In the genomic region with DNA sequence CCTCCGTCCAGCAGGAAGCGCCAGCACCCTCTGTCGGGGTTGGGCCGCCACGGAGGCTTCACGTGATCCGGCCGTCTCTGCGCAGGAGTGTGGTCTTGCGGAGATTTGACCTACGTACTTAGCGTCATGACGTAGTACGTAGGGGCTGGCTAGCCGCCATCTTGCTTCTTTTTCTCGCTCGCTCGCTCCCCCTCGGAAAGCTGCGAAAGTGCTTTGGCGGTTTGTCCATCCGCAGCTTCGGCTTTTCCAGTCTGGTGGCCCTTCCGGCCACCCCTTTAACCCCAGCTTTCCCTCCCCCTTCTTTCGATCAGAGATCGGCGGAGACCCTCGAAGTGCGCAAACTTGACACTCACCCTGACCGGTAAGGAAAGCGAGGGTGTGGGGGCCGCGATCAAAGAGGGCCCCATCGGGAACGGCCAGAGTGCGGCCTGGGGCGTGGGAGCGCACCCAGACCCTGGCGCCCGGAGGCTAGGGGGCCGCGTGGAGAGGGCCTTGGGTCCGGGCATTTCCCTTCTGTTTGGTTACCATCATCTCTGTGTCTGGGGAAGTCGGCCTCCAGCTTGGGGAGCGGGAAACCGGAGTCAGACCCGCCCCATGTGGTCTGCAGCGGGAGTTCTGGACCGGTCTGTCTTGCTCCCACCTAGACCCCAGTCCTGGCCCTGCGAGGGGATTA, we compare ENCODE assay signal across 8 cellular contexts. TPM values are rescaled to one million over a fixed set of nuclear protein-coding genes. Genes with fewer than 3 reads are reported as not detected.
A peak's percentile ranks its signal among the peaks of the same experiment; 100 is the strongest.
DNase-seq lines count a peak whose midpoint lies in the region; FAIRE-seq and TF ChIP-seq lines count a peak whose summit lies in the region.

Gene PRRC2C, plus strand, starts transcription at position 156 of the 673 bp plus-strand sequence. CDS start 26,559 bp downstream, outside the sequence.

- H4K20me1 ChIP-seq in Loucy (ENCODE audit: insufficient read depth, low read length, poor library complexity, severe bottlenecking) (peaks cover 50% of the 10 kb centered on the region), neural cell (ENCODE audit: insufficient read depth) (no peaks in the 10 kb centered on the region)

- H3K4me2 ChIP-seq in Loucy (ENCODE audit: low read depth, low read length, poor library complexity, severe bottlenecking), result peak within 1 kb of the TSS; percentile 96
- H3K4me2 ChIP-seq in neural cell (ENCODE audit: low read length), result peak within 1 kb of the TSS; percentile 91

- H3K9me3 ChIP-seq in Loucy (ENCODE audit: insufficient read depth, low read depth, low read length) (no peaks in the 10 kb centered on the region), neural cell (ENCODE audit: low read length) (no peaks in the 10 kb centered on the region), stomach smooth muscle (ENCODE audit: control insufficient read depth in 2 of 2, low read length in 2 of 2) (no peaks in the 10 kb centered on the region)

- no peak for FAIRE-seq in H54 (lab: Jason Lieb, UNC)

- TF ChIP-seq CTCF in Loucy (conservative IDR thresholded peaks at IDR 0.05; ENCODE audit: low read length) (no peak; the same call in 1 of the 2 replicates), neural cell (IDR thresholded peaks at IDR 0.05; ENCODE audit: poor library complexity, severe bottlenecking) (peak; percentile 97)

- H3K9me2 ChIP-seq in Loucy (replicated peaks; ENCODE audit: low read depth, low read length) (no peaks in the 10 kb centered on the region), neural cell (ENCODE audit: insufficient read depth, low read length) (no peaks in the 10 kb centered on the region)

- H3F3A ChIP-seq in Loucy (ENCODE audit: low read depth), result no peaks in the 10 kb centered on the region; the same call in 1 of the 2 replicates
- H3F3A ChIP-seq in neural cell (ENCODE audit: insufficient read depth, low read length, poor library complexity, severe bottlenecking), result peaks cover 4% of the 10 kb centered on the region

- H3K4me1 ChIP-seq in Loucy (ENCODE audit: insufficient read depth, low read length, poor library complexity, severe bottlenecking) (peaks cover 39% of the 10 kb centered on the region), stomach smooth muscle (ENCODE audit: control insufficient read depth, insufficient read depth, low read length) (peaks cover 3% of the 10 kb centered on the region)

- TF ChIP-seq RAD21 in neural cell (conservative IDR thresholded peaks at IDR 0.05), result peak; percentile 72

- peak; percentile 66 for TF ChIP-seq EP300 in neural cell (conservative IDR thresholded peaks at IDR 0.05; ENCODE audit: poor library complexity, severe bottlenecking)

- H3K4me3 ChIP-seq in Loucy (ENCODE audit: low read length, poor library complexity, severe bottlenecking) (peak within 1 kb of the TSS; percentile 86), neural cell (ENCODE audit: low read length) (peak within 1 kb of the TSS; percentile 97), stomach smooth muscle (ENCODE audit: low read length in 2 of 2) (peak within 1 kb of the TSS; percentile 90 to 99)

- H2AFZ ChIP-seq in Loucy (ENCODE audit: low read length), result peak within 1 kb of the TSS; percentile 88
- H2AFZ ChIP-seq in neural cell (ENCODE audit: low read depth, low read length), result peak within 1 kb of the TSS; percentile 98

- H3K36me3 ChIP-seq in Loucy (ENCODE audit: insufficient read depth, low read length) (no peaks in the 10 kb centered on the region), neural cell (ENCODE audit: insufficient read depth, low read length) (no peaks in the 10 kb centered on the region), stomach smooth muscle (ENCODE audit: control insufficient read depth in 2 of 2, insufficient read depth in 2 of 2, low read length in 2 of 2) (no peaks in the 10 kb centered on the region)

- peak within 1 kb of the TSS; percentile 98 for H3K27ac ChIP-seq in neural cell (ENCODE audit: low read length)
- H3K27ac ChIP-seq in stomach smooth muscle (ENCODE audit: low read length), result peak within 1 kb of the TSS; percentile 98

- H3K79me2 ChIP-seq in Loucy (ENCODE audit: insufficient read depth, low read length) (peaks cover 51% of the 10 kb centered on the region), neural cell (replicated peaks; ENCODE audit: insufficient read depth, low read length) (peaks cover 51% of the 10 kb centered on the region)

- peak within 1 kb of the TSS; percentile 96 for H3K9ac ChIP-seq in Loucy (ENCODE audit: low read depth, low read length, poor library complexity, severe bottlenecking)
- H3K9ac ChIP-seq in neural cell (ENCODE audit: low read length), result peak within 1 kb of the TSS; percentile 99
- peak within 1 kb of the TSS; percentile 94 to 100 for H3K9ac ChIP-seq in stomach smooth muscle (ENCODE audit: low read length in 2 of 2)

- H3K27me3 ChIP-seq in Loucy (ENCODE audit: insufficient read depth, low read length, poor library complexity, severe bottlenecking) (no peaks in the 10 kb centered on the region), neural cell (ENCODE audit: insufficient read depth, low read depth, low read length) (no peaks in the 10 kb centered on the region), stomach smooth muscle (ENCODE audit: control insufficient read depth in 1 of 2, insufficient read depth in 2 of 2, low read length in 2 of 2) (no peaks in the 10 kb centered on the region)

- peak; percentile 68 for TF ChIP-seq POLR2A in H54 (IDR thresholded peaks at IDR 0.05; ENCODE audit: low read depth, low read length)

- DNase-seq in ELR (ENCODE audit: low read depth), result peak; percentile 99
- DNase-seq in H54 (ENCODE audit: insufficient read length, low spot score), result peak; percentile 63
- DNase-seq in SHP77 treated with DMSO at 0.1 percent for 48 hours (lab: John Stamatoyannopoulos, UW), result peak; percentile 91
- peak; percentile 79 for DNase-seq in activated gamma-delta T cell (lab: John Stamatoyannopoulos, UW)
- peak; percentile 98 for DNase-seq in fibroblast of the conjunctiva (ENCODE audit: low read depth)

TF ChIP-seq in neural cell, 6 proteins besides CTCF, POLR2A, EP300 and RAD21:
- TF ChIP-seq EZH2 (IDR thresholded peaks at IDR 0.05; ENCODE audit: borderline replicate concordance, insufficient read depth, low read length, poor library complexity, severe bottlenecking) (no peak), TAF1 (IDR thresholded peaks at IDR 0.05; ENCODE audit: low read depth) (peak; percentile 66), POLR2AphosphoS5 (IDR thresholded peaks at IDR 0.05) (peak; percentile 96), SMC3 (conservative IDR thresholded peaks at IDR 0.05; ENCODE audit: poor library complexity) (peak; percentile 74), MXI1 (conservative IDR thresholded peaks at IDR 0.05; ENCODE audit: poor library complexity, severe bottlenecking) (peak; percentile 67)
- TF ChIP-seq, protein P1, sequence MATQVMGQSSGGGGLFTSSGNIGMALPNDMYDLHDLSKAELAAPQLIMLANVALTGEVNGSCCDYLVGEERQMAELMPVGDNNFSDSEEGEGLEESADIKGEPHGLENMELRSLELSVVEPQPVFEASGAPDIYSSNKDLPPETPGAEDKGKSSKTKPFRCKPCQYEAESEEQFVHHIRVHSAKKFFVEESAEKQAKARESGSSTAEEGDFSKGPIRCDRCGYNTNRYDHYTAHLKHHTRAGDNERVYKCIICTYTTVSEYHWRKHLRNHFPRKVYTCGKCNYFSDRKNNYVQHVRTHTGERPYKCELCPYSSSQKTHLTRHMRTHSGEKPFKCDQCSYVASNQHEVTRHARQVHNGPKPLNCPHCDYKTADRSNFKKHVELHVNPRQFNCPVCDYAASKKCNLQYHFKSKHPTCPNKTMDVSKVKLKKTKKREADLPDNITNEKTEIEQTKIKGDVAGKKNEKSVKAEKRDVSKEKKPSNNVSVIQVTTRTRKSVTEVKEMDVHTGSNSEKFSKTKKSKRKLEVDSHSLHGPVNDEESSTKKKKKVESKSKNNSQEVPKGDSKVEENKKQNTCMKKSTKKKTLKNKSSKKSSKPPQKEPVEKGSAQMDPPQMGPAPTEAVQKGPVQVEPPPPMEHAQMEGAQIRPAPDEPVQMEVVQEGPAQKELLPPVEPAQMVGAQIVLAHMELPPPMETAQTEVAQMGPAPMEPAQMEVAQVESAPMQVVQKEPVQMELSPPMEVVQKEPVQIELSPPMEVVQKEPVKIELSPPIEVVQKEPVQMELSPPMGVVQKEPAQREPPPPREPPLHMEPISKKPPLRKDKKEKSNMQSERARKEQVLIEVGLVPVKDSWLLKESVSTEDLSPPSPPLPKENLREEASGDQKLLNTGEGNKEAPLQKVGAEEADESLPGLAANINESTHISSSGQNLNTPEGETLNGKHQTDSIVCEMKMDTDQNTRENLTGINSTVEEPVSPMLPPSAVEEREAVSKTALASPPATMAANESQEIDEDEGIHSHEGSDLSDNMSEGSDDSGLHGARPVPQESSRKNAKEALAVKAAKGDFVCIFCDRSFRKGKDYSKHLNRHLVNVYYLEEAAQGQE (IDR thresholded peaks at IDR 0.05; ENCODE audit: borderline replicate concordance), result peak; percentile 59

RNA-seq across cellular contexts. Expression of gene PRRC2C, which starts in this region (rescaled TPM):
- 42.4 and 47.6 TPM in 2 replicates for polyA plus RNA-seq in neural cell
- 75.7 and 110 TPM in 2 replicates for polyA minus RNA-seq in neural cell

Comparison
In these comparisons a context has a peak if more than half of its experiments do, and no peak if none do; other contexts are left out.
1. Peak in every context shown above with its lines: DNase-seq, H3K4me3 ChIP-seq and H3K27ac ChIP-seq.